ENCODE assay signal across 1 cellular context in the genomic region with DNA sequence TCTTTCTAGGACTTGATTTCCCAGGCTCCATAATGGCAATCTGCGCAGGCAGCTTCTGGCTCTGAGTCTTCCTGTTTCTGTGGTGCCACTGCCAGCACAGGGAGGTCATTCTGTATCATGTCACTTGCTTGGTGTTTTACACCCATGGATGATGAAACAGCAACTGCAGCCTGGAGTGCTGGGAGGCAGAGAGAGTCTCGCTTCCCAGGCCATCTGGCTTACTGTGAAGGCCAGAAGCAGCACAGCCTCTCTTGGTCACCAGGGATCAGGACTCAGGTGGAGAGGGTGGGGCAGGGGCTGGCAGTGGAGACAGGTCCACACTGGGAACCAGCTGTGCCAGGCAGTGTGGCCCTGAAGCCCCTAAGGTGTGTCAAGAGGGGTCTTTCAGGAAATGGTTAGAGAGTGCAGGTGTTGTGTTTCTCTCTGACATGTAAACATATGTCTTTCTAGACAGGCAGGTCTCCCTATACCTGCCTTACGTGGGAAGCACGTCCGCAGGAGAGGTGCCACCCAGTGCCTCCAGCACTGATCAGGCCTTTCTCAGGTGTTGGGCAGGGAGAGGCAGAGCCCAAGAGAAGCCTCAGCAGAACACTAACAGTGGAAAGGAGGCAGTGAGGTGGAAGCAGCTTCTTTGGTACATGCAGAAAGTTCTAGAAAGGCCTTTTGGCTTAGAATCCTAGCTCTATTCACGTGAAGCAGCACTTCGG.
TF ChIP-seq lines count a peak whose summit lies in the region.

No MANE protein-coding gene starts in this region.

TF ChIP-seq in K562, 482 proteins besides CTCF, POLR2A, EP300 and RAD21:
- TF ChIP-seq, protein P1, sequence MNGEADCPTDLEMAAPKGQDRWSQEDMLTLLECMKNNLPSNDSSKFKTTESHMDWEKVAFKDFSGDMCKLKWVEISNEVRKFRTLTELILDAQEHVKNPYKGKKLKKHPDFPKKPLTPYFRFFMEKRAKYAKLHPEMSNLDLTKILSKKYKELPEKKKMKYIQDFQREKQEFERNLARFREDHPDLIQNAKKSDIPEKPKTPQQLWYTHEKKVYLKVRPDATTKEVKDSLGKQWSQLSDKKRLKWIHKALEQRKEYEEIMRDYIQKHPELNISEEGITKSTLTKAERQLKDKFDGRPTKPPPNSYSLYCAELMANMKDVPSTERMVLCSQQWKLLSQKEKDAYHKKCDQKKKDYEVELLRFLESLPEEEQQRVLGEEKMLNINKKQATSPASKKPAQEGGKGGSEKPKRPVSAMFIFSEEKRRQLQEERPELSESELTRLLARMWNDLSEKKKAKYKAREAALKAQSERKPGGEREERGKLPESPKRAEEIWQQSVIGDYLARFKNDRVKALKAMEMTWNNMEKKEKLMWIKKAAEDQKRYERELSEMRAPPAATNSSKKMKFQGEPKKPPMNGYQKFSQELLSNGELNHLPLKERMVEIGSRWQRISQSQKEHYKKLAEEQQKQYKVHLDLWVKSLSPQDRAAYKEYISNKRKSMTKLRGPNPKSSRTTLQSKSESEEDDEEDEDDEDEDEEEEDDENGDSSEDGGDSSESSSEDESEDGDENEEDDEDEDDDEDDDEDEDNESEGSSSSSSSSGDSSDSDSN (IDR thresholded peaks at IDR 0.05; ENCODE audit: borderline replicate concordance in 1 of 2, low read depth in 2 of 2, low read length in 2 of 2), result no peak
- no peak for TF ChIP-seq SMC3 (conservative IDR thresholded peaks at IDR 0.05; ENCODE audit: insufficient read depth, low read depth, low read length)
- TF ChIP-seq, protein P2, sequence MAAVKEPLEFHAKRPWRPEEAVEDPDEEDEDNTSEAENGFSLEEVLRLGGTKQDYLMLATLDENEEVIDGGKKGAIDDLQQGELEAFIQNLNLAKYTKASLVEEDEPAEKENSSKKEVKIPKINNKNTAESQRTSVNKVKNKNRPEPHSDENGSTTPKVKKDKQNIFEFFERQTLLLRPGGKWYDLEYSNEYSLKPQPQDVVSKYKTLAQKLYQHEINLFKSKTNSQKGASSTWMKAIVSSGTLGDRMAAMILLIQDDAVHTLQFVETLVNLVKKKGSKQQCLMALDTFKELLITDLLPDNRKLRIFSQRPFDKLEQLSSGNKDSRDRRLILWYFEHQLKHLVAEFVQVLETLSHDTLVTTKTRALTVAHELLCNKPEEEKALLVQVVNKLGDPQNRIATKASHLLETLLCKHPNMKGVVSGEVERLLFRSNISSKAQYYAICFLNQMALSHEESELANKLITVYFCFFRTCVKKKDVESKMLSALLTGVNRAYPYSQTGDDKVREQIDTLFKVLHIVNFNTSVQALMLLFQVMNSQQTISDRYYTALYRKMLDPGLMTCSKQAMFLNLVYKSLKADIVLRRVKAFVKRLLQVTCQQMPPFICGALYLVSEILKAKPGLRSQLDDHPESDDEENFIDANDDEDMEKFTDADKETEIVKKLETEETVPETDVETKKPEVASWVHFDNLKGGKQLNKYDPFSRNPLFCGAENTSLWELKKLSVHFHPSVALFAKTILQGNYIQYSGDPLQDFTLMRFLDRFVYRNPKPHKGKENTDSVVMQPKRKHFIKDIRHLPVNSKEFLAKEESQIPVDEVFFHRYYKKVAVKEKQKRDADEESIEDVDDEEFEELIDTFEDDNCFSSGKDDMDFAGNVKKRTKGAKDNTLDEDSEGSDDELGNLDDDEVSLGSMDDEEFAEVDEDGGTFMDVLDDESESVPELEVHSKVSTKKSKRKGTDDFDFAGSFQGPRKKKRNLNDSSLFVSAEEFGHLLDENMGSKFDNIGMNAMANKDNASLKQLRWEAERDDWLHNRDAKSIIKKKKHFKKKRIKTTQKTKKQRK (IDR thresholded peaks at IDR 0.05; ENCODE audit: borderline replicate concordance, low read depth, low read length), result no peak
- TF ChIP-seq RNF219 (CRISPR knock-in tag; IDR thresholded peaks at IDR 0.05), result no peak
- TF ChIP-seq CXXC5 (CRISPR knock-in tag; IDR thresholded peaks at IDR 0.05), result no peak
- no peak for TF ChIP-seq ZNF124 (CRISPR knock-in tag; IDR thresholded peaks at IDR 0.05)
- TF ChIP-seq ZNF274 (IDR thresholded peaks at IDR 0.05; ENCODE audit: borderline replicate concordance, low read depth, low read length), result no peak
- no peak for TF ChIP-seq CC2D1A (IDR thresholded peaks at IDR 0.05)
- TF ChIP-seq PHF8 (IDR thresholded peaks at IDR 0.05; ENCODE audit: borderline replicate concordance, low read length), result no peak
TF ChIP-seq in K562: peak in this region for 0.
